In the genomic region with DNA sequence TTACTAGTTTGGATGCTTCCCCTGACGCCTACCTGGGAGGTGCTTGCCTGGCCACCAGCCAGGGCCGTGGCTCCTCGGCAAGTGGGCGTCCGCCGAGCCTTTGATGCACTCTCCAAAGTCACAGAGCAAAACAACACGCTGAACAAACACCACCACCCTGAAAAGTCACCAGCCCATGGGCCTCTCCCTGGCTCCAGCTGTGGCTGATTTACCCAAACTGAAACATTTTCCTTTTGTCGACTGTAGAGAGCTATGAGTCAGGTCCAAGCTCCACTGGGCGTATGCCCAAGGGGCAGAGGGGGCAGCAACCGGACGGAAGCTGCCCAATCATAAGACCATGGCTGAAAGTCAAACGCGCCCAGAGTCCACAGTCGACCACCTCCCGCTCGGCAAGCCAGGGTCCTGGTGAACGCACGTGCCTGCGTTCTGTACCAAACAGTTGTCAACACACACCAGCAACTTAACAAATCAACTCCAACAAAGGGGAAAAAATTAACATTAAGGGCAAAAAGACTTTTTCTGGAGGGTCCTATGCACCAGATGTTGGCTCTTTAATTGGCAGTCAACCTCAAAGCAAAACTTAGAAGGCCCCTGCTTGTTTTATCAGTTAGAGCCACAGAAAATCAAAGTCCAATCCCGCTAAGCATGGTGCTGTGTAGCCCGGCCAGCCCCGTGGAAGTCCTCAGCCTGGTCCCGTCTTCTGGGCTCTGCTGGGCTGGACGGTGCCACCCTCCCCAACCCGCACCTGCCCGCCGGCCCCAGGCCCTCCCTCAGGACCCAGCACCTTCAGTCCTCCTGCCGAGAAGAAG, we compare ENCODE assay signal across 11 cellular contexts. TPM values are rescaled to one million over a fixed set of nuclear protein-coding genes. Genes with fewer than 3 reads are reported as not detected.
DNase-seq lines count a peak whose midpoint lies in the region; ATAC-seq and TF ChIP-seq lines count a peak whose summit lies in the region.
"Had no signal": no experiment of that assay in that cellular context is flagged by ENCODE, and none has a peak within 500 bp of the region (broad histone marks: within the 10 kb centered on the region; RNA-seq: fewer than 3 reads in every experiment).

No MANE protein-coding gene starts in this region.

- no peak for TF ChIP-seq CTCF in testis (IDR thresholded peaks at IDR 0.05)
- TF ChIP-seq CTCF in dorsolateral prefrontal cortex (IDR thresholded peaks at IDR 0.05 in 54 of 56, conservative IDR thresholded peaks at IDR 0.05 in 2 of 56; ENCODE audit: low read depth in 1 of 56, partially characterized antibody in 56 of 56): no peak

- no peak for ATAC-seq in HG03442 (IDR thresholded peaks at IDR 0.05; ENCODE audit: unreplicated experiment)

- intact Hi-C loops in testis (cut with DNase I; ENCODE audit: low total_unique reads): no loop called here
- intact Hi-C loops in dorsolateral prefrontal cortex (cut with DNase I): loop anchor here in 1 of 2 donors (2.0 kb wide), 1 partner anchor 142 kb away; no protein-coding TSS in a partner anchor

- WGBS in testis, 2 donors: 42 to 43% methylated on average over 21 to 28 of the region's 28 CpGs

- H3K9me3 ChIP-seq in testis: no peaks in the 10 kb centered on the region

- DNase-seq in NCI-H1417 (lab: John Stamatoyannopoulos, UW): peak; percentile 53 to 71 (median 69)
- no peak for DNase-seq in NCI-H1417 treated with DMSO at 0.1 percent for 48 hours (lab: John Stamatoyannopoulos, UW)
- peak; percentile 91 for DNase-seq in RPMI7951 (ENCODE audit: low read depth)
- DNase-seq in foreskin melanocyte: peak; percentile 90
- DNase-seq in testis: no peak
- no peak for DNase-seq in dorsolateral prefrontal cortex
- DNase-seq in SKM-1 (lab: John Stamatoyannopoulos, UW; ENCODE audit: unreplicated experiment): no peak
- DNase-seq: 8988T; activated CD8-positive, alpha-beta memory T cell treated with anti-CD3 and anti-CD28 coated beads for 24 hours had no signal

- peaks cover 54% of the 10 kb centered on the region for H3K4me1 ChIP-seq in testis

- H3K27me3 ChIP-seq in testis (no peaks in the 10 kb centered on the region), dorsolateral prefrontal cortex (no peaks in the 10 kb centered on the region)

- H3K4me3 ChIP-seq in testis: no peak overlapping the region
- H3K4me3 ChIP-seq in dorsolateral prefrontal cortex: peak overlapping the region in 2 of 59 donors; percentile 6 to 10
- H3K4me3 ChIP-seq: lung had no signal

- TF ChIP-seq POLR2A in testis (IDR thresholded peaks at IDR 0.05): no peak

- H3K27ac ChIP-seq in testis (peak overlapping the region; percentile 69 to 84), dorsolateral prefrontal cortex (no peak overlapping the region)

- H3K36me3 ChIP-seq in testis (ENCODE audit: low read depth, missing control alignments): no peaks in the 10 kb centered on the region

RNA-seq across cellular contexts. Expression of gene TBC1D16, which starts 47.3 kb away (rescaled TPM):
- total RNA-seq in RPMI7951 (2014; rRNA removed; shearing (Covaris generic)): 8.9 and 10.7 TPM in 2 replicates
- total RNA-seq in testis (10 to 100 TPM; 11.0 to 16.0 TPM), dorsolateral prefrontal cortex (10 to 100 TPM; 15.4 to 54.1 (median 29.0) TPM)
- polyA plus RNA-seq in testis (ENCODE audit: insufficient read depth, low read depth, low replicate concordance): 11.7 TPM

RNA-seq across cellular contexts. Expression of gene CCDC40, which starts 48.1 kb away (rescaled TPM):
- 1.3 and 1.6 TPM in 2 replicates for total RNA-seq in RPMI7951 (2014; rRNA removed; shearing (Covaris generic))
- total RNA-seq in testis (10 to 100 TPM; 26.7 to 43.6 TPM), dorsolateral prefrontal cortex (10 to 100 TPM in 106 of 120 experiments, 1 to 10 TPM in 14; 6.5 to 39.9 (median 15.8) TPM)
- 38.6 TPM for polyA plus RNA-seq in testis (ENCODE audit: insufficient read depth, low read depth, low replicate concordance)

Comparison
In these comparisons a context has a peak if more than half of its experiments do, and no peak if none do; other contexts are left out.
1. DNase-seq: peak in NCI-H1417 (3 of 3), RPMI7951 (single experiment) and foreskin melanocyte (single experiment); none in NCI-H1417 treated with DMSO at 0.1 percent for 48 hours (single experiment), testis (single experiment), dorsolateral prefrontal cortex (0 of 10) and SKM-1 (single experiment).
2. H3K27ac ChIP-seq: peak in testis (2 of 2); none in dorsolateral prefrontal cortex (0 of 59).